ENCODE assay signal across 8 cellular contexts in the genomic region with DNA sequence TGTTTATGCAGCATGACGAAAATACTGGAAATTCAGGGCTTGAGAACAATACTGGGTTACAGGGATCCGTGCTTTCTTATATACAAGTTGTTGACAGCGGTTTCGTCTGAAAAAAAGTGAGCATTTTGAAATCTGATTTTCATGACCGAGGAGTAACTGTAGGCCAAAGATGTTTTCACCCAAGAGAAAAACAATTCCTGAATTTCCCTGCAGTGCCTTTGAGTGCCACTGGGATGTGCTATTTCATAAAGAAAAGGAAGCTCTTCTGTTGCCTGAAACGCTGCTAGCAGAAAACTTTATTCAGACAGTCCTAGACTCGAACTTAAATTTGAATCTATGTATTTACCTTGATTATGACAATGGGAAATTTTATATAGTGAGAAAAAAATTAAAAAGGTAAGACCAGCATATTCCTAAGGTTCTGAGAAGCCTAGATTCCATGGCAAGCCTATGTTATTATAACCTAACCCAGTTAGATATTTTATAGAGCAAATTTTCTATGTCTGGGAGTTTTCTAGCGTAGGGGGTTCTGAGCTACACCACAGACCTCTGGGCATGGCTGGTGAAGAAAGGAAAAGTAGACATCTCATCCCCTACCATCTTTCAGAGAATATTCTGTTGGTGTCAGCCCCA. TPM values are rescaled to one million over a fixed set of nuclear protein-coding genes. Genes with fewer than 3 reads are reported as not detected.
DNase-seq lines count a peak whose midpoint lies in the region; ATAC-seq and TF ChIP-seq lines count a peak whose summit lies in the region.

No MANE protein-coding gene starts in this region.

- H3K36me3 ChIP-seq in GM06990 (ENCODE audit: control insufficient read depth, insufficient read depth, low read length): no peaks in the 10 kb centered on the region
- no peaks in the 10 kb centered on the region for H3K36me3 ChIP-seq in gastroesophageal sphincter
- no peaks in the 10 kb centered on the region for H3K36me3 ChIP-seq in ovary

- peaks cover 8% of the 10 kb centered on the region for H3K27me3 Mint-ChIP-seq in activated T-cell treated with anti-CD3 and anti-CD28 coated beads, Interleukin-2, amount 50 U/mL, for 72 hours (ENCODE audit: low read depth)

- no peak for TF ChIP-seq EP300 in gastroesophageal sphincter (IDR thresholded peaks at IDR 0.05)
- TF ChIP-seq EP300 in ovary (IDR thresholded peaks at IDR 0.05): no peak

- ATAC-seq in HG03060 (IDR thresholded peaks at IDR 0.05; ENCODE audit: low read depth, unreplicated experiment): peak; percentile 44
- ATAC-seq in activated T-cell treated with anti-CD3 and anti-CD28 coated beads, Interleukin-2, amount 50 U/mL, for 72 hours (replicated peaks in 1 of 2): peak; percentile 42 to 46
- peak; percentile 60 for ATAC-seq in gastroesophageal sphincter
- ATAC-seq in HG03159 (IDR thresholded peaks at IDR 0.05; ENCODE audit: unreplicated experiment): no peak

- peaks cover 0 to 2% of the 10 kb centered on the region in 2 donors for H3K36me3 Mint-ChIP-seq in activated T-cell treated with anti-CD3 and anti-CD28 coated beads, Interleukin-2, amount 50 U/mL, for 72 hours (ENCODE audit: insufficient read depth in 2 of 2)

- H3K4me1 ChIP-seq in gastroesophageal sphincter (peaks cover 0 to 48% (median 10%) of the 10 kb centered on the region in 3 donors), ovary (ENCODE audit: insufficient read depth) (peaks cover 11% of the 10 kb centered on the region)

- TF ChIP-seq CTCF in GM06990 (IDR thresholded peaks at IDR 0.05; ENCODE audit: insufficient read depth, low read length, poor library complexity, severe bottlenecking) (peak; percentile 82), gastroesophageal sphincter (IDR thresholded peaks at IDR 0.05) (peak; percentile 89 to 94 (median 92)), ovary (IDR thresholded peaks at IDR 0.05) (peak; percentile 78 to 94 (median 83))

- H3K4me3 Mint-ChIP-seq in activated T-cell treated with anti-CD3 and anti-CD28 coated beads, Interleukin-2, amount 50 U/mL, for 72 hours: no peak overlapping the region

- in situ Hi-C loops in ACHN (cut with HindIII; ENCODE audit: low pct_ligation_motif_present, low pct_unique_long_range_greater_than_20kb, low sequenced_read_pairs): no loop called here

- no peak for TF ChIP-seq POLR2A in gastroesophageal sphincter (IDR thresholded peaks at IDR 0.05)
- no peak for TF ChIP-seq POLR2A in ovary (IDR thresholded peaks at IDR 0.05)

- intact Hi-C loops in ovary (cut with DNase I): loop anchor here (5.0 to 10.0 kb wide), 5 partner anchors 362 to 934 kb away; no protein-coding TSS in a partner anchor

- 9 to 20% methylated on average over 8 of the region's 8 CpGs for WGBS in gastroesophageal sphincter (ENCODE audit: low coverage in 1 of 2), 2 donors
- WGBS in ovary, 3 donors: 16 to 19% (median 16%) methylated on average over 8 of the region's 8 CpGs

- no peak overlapping the region for H3K4me3 ChIP-seq in GM06990 (replicated peaks; ENCODE audit: low read depth, low read length)
- no peak overlapping the region for H3K4me3 ChIP-seq in gastroesophageal sphincter
- H3K4me3 ChIP-seq in ovary: no peak overlapping the region

- H3K9me3 Mint-ChIP-seq in activated T-cell treated with anti-CD3 and anti-CD28 coated beads, Interleukin-2, amount 50 U/mL, for 72 hours: peaks cover 2% of the 10 kb centered on the region in 2 donors

- no peaks in the 10 kb centered on the region; the same call in 1 of the 2 replicates for H3K27me3 ChIP-seq in GM06990 (replicated peaks; ENCODE audit: control insufficient read depth, insufficient read depth, low read length)
- H3K27me3 ChIP-seq in gastroesophageal sphincter: no peaks in the 10 kb centered on the region
- no peaks in the 10 kb centered on the region for H3K27me3 ChIP-seq in ovary

- no peaks in the 10 kb centered on the region for H3K9me3 ChIP-seq in gastroesophageal sphincter
- H3K9me3 ChIP-seq in ovary: no peaks in the 10 kb centered on the region

- no peak overlapping the region for H3K27ac Mint-ChIP-seq in activated T-cell treated with anti-CD3 and anti-CD28 coated beads, Interleukin-2, amount 50 U/mL, for 72 hours

- DNase-seq in ACHN: peak; percentile 55
- no peak for DNase-seq in GM06990 (ENCODE audit: extremely low read depth, insufficient read length)
- DNase-seq in NCI-H446 treated with DMSO at 0.1 percent for 48 hours (lab: John Stamatoyannopoulos, UW): peak; percentile 29
- peak; percentile 19 to 26 for DNase-seq in activated T-cell treated with anti-CD3 and anti-CD28 coated beads, Interleukin-2, amount 50 U/mL, for 72 hours
- DNase-seq in ovary: peak in 4 of 5 donors; percentile 29 to 71 (median 34)

- H3K27ac ChIP-seq in gastroesophageal sphincter (peak overlapping the region; percentile 48 to 75 (median 68)), ovary (peak overlapping the region in 1 of 2 donors; percentile 65)

- peaks cover 7% of the 10 kb centered on the region for H3K4me1 Mint-ChIP-seq in activated T-cell treated with anti-CD3 and anti-CD28 coated beads, Interleukin-2, amount 50 U/mL, for 72 hours (ENCODE audit: low read depth)

RNA-seq across cellular contexts. Expression of a gene that starts 30.2 kb away (rescaled TPM):
- total RNA-seq in activated T-cell treated with anti-CD3 and anti-CD28 coated beads, Interleukin-2, amount 50 U/mL, for 72 hours: not detected
- total RNA-seq in gastroesophageal sphincter: 1 to 10 TPM in 3 of 4 donors, under 1 TPM in 1; 0.31 to 6.3 (median 1.9) TPM
- 1 to 10 TPM in 5 of 7 donors, under 1 TPM in 2; 0.60 to 4.2 (median 2.1) TPM for total RNA-seq in ovary
- polyA plus RNA-seq in ovary: 1 to 10 TPM; 3.5 to 8.0 TPM
